In genomic region chr19:41554902-41555301, GRCh38 we compare ENCODE assay signal across 12 cellular contexts. TPM values are rescaled to one million over a fixed set of nuclear protein-coding genes. Genes with fewer than 3 reads are reported as not detected.
DNase-seq lines count a peak whose midpoint lies in the region; ATAC-seq and TF ChIP-seq lines count a peak whose summit lies in the region.
"Had no signal": no experiment of that assay in that cellular context is flagged by ENCODE, and none has a peak within 500 bp of the region (broad histone marks: within the 10 kb centered on the region; RNA-seq: fewer than 3 reads in every experiment).

No MANE protein-coding gene starts in this region.

- H3K36me3 Mint-ChIP-seq in activated B cell treated with CpG ODN at 0.5 μM for 24 hours (ENCODE audit: low read depth) (peaks cover 62% of the 10 kb centered on the region), glutamatergic neuron (ENCODE audit: unreplicated experiment) (peaks cover 5% of the 10 kb centered on the region)

- H3K4me3 Mint-ChIP-seq in activated B cell treated with CpG ODN at 0.5 μM for 24 hours (peak overlapping the region; percentile 76), glutamatergic neuron (ENCODE audit: unreplicated experiment) (no peak overlapping the region)

- peaks cover 0 to 11% (median 9%) of the 10 kb centered on the region in 11 experiments; a peak in 16 of 22 replicates for H3K9me3 ChIP-seq in BLaER1 treated with 17β-estradiol and CSF1 and Interleukin-3, amounts not matched to agents 10 nM and 100 nM (replicated peaks in 1 of 11)
- no peaks in the 10 kb centered on the region for H3K9me3 ChIP-seq in osteoblast (ENCODE audit: low read depth, low read length)
- peaks cover 9% of the 10 kb centered on the region for H3K9me3 ChIP-seq in SJCRH30 (replicated peaks)

- TF ChIP-seq CTCF in GM12865 (IDR thresholded peaks at IDR 0.05; ENCODE audit: insufficient read depth, low read depth, low read length, missing control alignments) (no peak), activated B cell treated with CpG ODN at 0.5 μM for 24 hours (IDR thresholded peaks at IDR 0.05) (no peak), osteoblast (IDR thresholded peaks at IDR 0.05; ENCODE audit: extremely low read depth, low read depth, low read length) (no peak), glutamatergic neuron (IDR thresholded peaks at IDR 0.05; ENCODE audit: partially characterized antibody, unreplicated experiment) (no peak)

- peak overlapping the region in 8 of 10 experiments; percentile 47 to 95 (median 78); a peak in 16 of 20 replicates for H3K4me3 ChIP-seq in BLaER1 treated with 17β-estradiol and CSF1 and Interleukin-3, amounts not matched to agents 10 nM and 100 nM
- H3K4me3 ChIP-seq in GM12865 (ENCODE audit: low read depth, low read length) = no peak overlapping the region
- H3K4me3 ChIP-seq in osteoblast (ENCODE audit: insufficient read depth, low read length) = no peak overlapping the region
- no peak overlapping the region for H3K4me3 ChIP-seq in SJCRH30
- H3K4me3 ChIP-seq: SK-N-MC had no signal

- peaks cover 66 to 90% (median 78%) of the 10 kb centered on the region in 10 experiments for H3K4me1 ChIP-seq in BLaER1 treated with 17β-estradiol and CSF1 and Interleukin-3, amounts not matched to agents 10 nM and 100 nM
- H3K4me1 ChIP-seq in osteoblast (ENCODE audit: insufficient read depth, low read length) (no peaks in the 10 kb centered on the region), SJCRH30 (no peaks in the 10 kb centered on the region)

- no peak for ATAC-seq in activated B cell treated with CpG ODN at 0.5 μM for 24 hours (ENCODE audit: low read depth)
- ATAC-seq in HG03097 (IDR thresholded peaks at IDR 0.05; ENCODE audit: low FRiP score, unreplicated experiment) = no peak

- H3K9ac ChIP-seq in BLaER1 treated with 17β-estradiol and CSF1 and Interleukin-3, amounts not matched to agents 10 nM and 100 nM = peak overlapping the region; percentile 40 to 96 (median 76); a peak in 20 of 22 replicates

- no peaks in the 10 kb centered on the region; a peak in 3 of 22 replicates for H4K20me1 ChIP-seq in BLaER1 treated with 17β-estradiol and CSF1 and Interleukin-3, amounts not matched to agents 10 nM and 100 nM
- no peaks in the 10 kb centered on the region for H4K20me1 ChIP-seq in osteoblast (ENCODE audit: insufficient read depth, low read length)

- H3K27me3 ChIP-seq in BLaER1 treated with 17β-estradiol and CSF1 and Interleukin-3, amounts not matched to agents 10 nM and 100 nM = no peaks in the 10 kb centered on the region
- H3K27me3 ChIP-seq in osteoblast (ENCODE audit: insufficient read depth, low read length) (peaks cover 12% of the 10 kb centered on the region), SJCRH30 (peaks cover 19% of the 10 kb centered on the region)

- peaks cover 5% of the 10 kb centered on the region for H3K9me3 Mint-ChIP-seq in activated B cell treated with CpG ODN at 0.5 μM for 24 hours
- H3K9me3 Mint-ChIP-seq in glutamatergic neuron (ENCODE audit: unreplicated experiment) = peaks cover 2% of the 10 kb centered on the region

- no peaks in the 10 kb centered on the region for H3K79me2 ChIP-seq in osteoblast (ENCODE audit: insufficient read depth, low read length)

- intact Hi-C loops in activated B cell treated with CpG ODN at 0.5 μM for 24 hours (cut with micrococcal nuclease) = loop anchor here (1.0 kb wide), 1 partner anchor 9 kb away; no protein-coding TSS in a partner anchor

- CTCF ChIA-PET in activated B cell treated with CpG ODN at 0.5 μM for 24 hours (lab: Charles Lee) = interaction anchor here (0.7 to 4.5 kb wide), 7 partner anchors 8 to 232 kb away, joined by 3 to 57 read pairs (median 7); no protein-coding TSS in a partner anchor

- H3K27ac Mint-ChIP-seq in activated B cell treated with CpG ODN at 0.5 μM for 24 hours = peak overlapping the region; percentile 83
- no peak overlapping the region for H3K27ac Mint-ChIP-seq in glutamatergic neuron (ENCODE audit: unreplicated experiment)
- H3K27ac Mint-ChIP-seq: progenitor cell of endocrine pancreas had no signal

- peaks cover 18 to 83% (median 38%) of the 10 kb centered on the region in 11 experiments; a peak in 19 of 22 replicates for H3K36me3 ChIP-seq in BLaER1 treated with 17β-estradiol and CSF1 and Interleukin-3, amounts not matched to agents 10 nM and 100 nM
- H3K36me3 ChIP-seq in osteoblast (ENCODE audit: insufficient read depth, low read length) = no peaks in the 10 kb centered on the region
- H3K36me3 ChIP-seq in SJCRH30 = no peaks in the 10 kb centered on the region

- POLR2A ChIA-PET in activated B cell treated with CpG ODN at 0.5 μM for 24 hours (lab: Charles Lee) = interaction anchor here (0.6 to 3.2 kb wide), 9 partner anchors 9 to 292 kb away, joined by 3 to 20 read pairs (median 6); partner anchors contain the start of genes B9D2 and DMAC2

- H2AFZ ChIP-seq in osteoblast (ENCODE audit: low read length) = no peak overlapping the region

- H3K4me2 ChIP-seq in BLaER1 treated with 17β-estradiol and CSF1 and Interleukin-3, amounts not matched to agents 10 nM and 100 nM = peak overlapping the region; percentile 88 to 99 (median 93)
- H3K4me2 ChIP-seq in osteoblast (ENCODE audit: insufficient read depth, low read length) = no peak overlapping the region

- H3K27ac ChIP-seq in BLaER1 treated with 17β-estradiol and CSF1 and Interleukin-3, amounts not matched to agents 10 nM and 100 nM = peak overlapping the region; percentile 17 to 99 (median 91); a peak in 20 of 22 replicates
- H3K27ac ChIP-seq in osteoblast (ENCODE audit: low read depth, low read length) (no peak overlapping the region), SJCRH30 (no peak overlapping the region)
- H3K27ac ChIP-seq: SK-N-MC had no signal

- H3K4me1 Mint-ChIP-seq in activated B cell treated with CpG ODN at 0.5 μM for 24 hours = peaks cover 90% of the 10 kb centered on the region
- no peaks in the 10 kb centered on the region for H3K4me1 Mint-ChIP-seq in glutamatergic neuron (ENCODE audit: low read depth, unreplicated experiment)

- H3K27me3 Mint-ChIP-seq in activated B cell treated with CpG ODN at 0.5 μM for 24 hours (no peaks in the 10 kb centered on the region), glutamatergic neuron (ENCODE audit: unreplicated experiment) (no peaks in the 10 kb centered on the region)

- DNase-seq in GM12865 (ENCODE audit: low read depth) (peak; percentile 53), activated B cell treated with CpG ODN at 0.5 μM for 24 hours (no peak), medulla oblongata (ENCODE audit: extremely low spot score) (peak; percentile 58), osteoblast (ENCODE audit: insufficient read length, low spot score, missing footprints) (no peak), glutamatergic neuron (no peak), SJCRH30 (no peak)
- DNase-seq: NCI-H526 treated with DMSO at 0.1 percent for 48 hours; stimulated activated CD4-positive, alpha-beta T cell treated with anti-CD3 and anti-CD28 coated beads, Interleukin-2, amount 100 ng/mL, for 24 hours had no signal

RNA-seq across cellular contexts. Expression of gene CEACAM21, which starts 21.1 kb away (rescaled TPM):
- total RNA-seq in activated B cell treated with CpG ODN at 0.5 μM for 24 hours (11.7 and 12.0 TPM in 2 replicates), osteoblast (not detected in 2 replicates), glutamatergic neuron (ENCODE audit: unreplicated experiment) (not detected)
- 5.5 and 5.6 TPM in 2 replicates for total RNA-seq in SJCRH30 (2014; rRNA removed; shearing (Covaris generic))
- total RNA-seq: progenitor cell of endocrine pancreas had no signal

Comparison
In these comparisons a context has a peak if more than half of its experiments do, and no peak if none do; other contexts are left out.
1. H3K27ac ChIP-seq: peak in BLaER1 treated with 17β-estradiol and CSF1 and Interleukin-3, amounts not matched to agents 10 nM and 100 nM (11 of 11); none in osteoblast (single experiment) and SJCRH30 (single experiment).
2. H3K4me3 ChIP-seq: peak in BLaER1 treated with 17β-estradiol and CSF1 and Interleukin-3, amounts not matched to agents 10 nM and 100 nM (8 of 10); none in GM12865 (single experiment), osteoblast (single experiment) and SJCRH30 (single experiment).
3. DNase-seq: peak in GM12865 (single experiment) and medulla oblongata (single experiment); none in activated B cell treated with CpG ODN at 0.5 μM for 24 hours (single experiment), osteoblast (single experiment), glutamatergic neuron (single experiment) and SJCRH30 (0 of 2).